8 cellular contexts compared by ENCODE assay signal in the genomic region with DNA sequence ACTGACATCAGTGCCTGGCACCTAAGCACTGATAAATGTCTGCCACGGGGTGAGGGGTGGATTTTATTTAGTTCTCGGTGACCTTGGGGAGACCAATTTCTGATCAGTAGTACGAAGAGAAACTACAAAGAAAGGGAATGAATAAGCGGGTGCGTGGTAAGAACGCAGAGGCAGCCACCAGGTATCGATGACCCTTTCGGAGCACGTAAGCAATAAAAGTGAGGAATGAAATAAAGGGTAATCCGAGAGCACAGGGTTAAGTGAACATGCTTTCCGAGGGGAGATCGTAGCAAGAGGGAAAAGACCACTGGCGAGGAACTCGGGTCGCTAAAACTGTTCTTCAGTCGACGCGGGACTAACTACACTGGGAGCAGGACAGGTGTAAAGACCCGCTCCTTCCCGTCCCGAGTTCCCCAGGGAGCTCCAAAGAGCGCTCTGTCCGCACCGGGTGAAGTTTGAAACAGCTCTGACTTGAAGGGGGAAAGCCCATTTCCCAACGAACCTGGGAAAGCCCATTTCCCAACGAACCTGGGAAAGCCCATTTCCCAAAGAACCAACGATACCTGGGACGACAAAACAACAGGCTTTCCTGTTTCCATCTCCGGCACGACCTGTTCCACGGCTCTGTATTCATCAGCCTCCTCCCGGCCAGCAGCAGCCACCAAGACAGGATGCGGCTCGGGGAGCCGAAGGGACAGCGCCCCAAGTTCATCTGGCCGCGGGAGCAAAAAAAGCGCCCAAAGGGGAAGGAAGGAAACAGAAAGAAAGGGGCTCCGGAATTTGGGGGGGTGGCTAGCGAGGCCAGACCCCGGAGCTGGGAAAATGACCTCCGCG. TPM values are rescaled to one million over a fixed set of nuclear protein-coding genes. Genes with fewer than 3 reads are reported as not detected.
A peak's percentile ranks its signal among the peaks of the same experiment; 100 is the strongest.
DNase-seq lines count a peak whose midpoint lies in the region; ATAC-seq lines count a peak whose summit lies in the region.

No MANE protein-coding gene starts in this region.

- POLR2A ChIA-PET in activated CD4-positive, alpha-beta memory T cell treated with anti-CD3 and anti-CD28 coated beads for 36 hours (lab: Charles Lee) = interaction anchor here (1.9 kb wide), 1 partner anchor 143 kb away, joined by 6 read pairs; a partner anchor contains a TSS

- H3K9me3 Mint-ChIP-seq in T-helper 1 cell treated with Interleukin-12 subunit alpha and Interleukin-12 subunit beta and Interleukin-4 antibody, amounts not matched to agents 30 μg/mL and 1 μg/mL, for 36 hours = no peaks in the 10 kb centered on the region
- no peaks in the 10 kb centered on the region for H3K9me3 Mint-ChIP-seq in activated CD4-positive, alpha-beta memory T cell treated with anti-CD3 and anti-CD28 coated beads for 36 hours

- DNase-seq in T-helper 1 cell (no peak), glomerular visceral epithelial cell (ENCODE audit: extremely low spot score) (peak; percentile 35), posterior cingulate gyrus (peak in 7 of 10 donors; percentile 13 to 84 (median 30)), NCI-H526 treated with DMSO at 0.1 percent for 48 hours (lab: John Stamatoyannopoulos, UW) (no peak), T1000 (lab: John Stamatoyannopoulos, UW) (no peak)
- DNase-seq in activated CD4-positive, alpha-beta memory T cell treated with anti-CD3 and anti-CD28 coated beads for 36 hours = peak; percentile 27

- intact Hi-C loops in activated CD4-positive, alpha-beta memory T cell treated with anti-CD3 and anti-CD28 coated beads for 36 hours (cut with micrococcal nuclease) = no loop called here
- intact Hi-C loops in posterior cingulate gyrus (cut with DNase I) = loop anchor here (10.0 kb wide), 1 partner anchor 138 kb away; a partner anchor contains a TSS

- H3K27ac Mint-ChIP-seq in T-helper 1 cell treated with Interleukin-12 subunit alpha and Interleukin-12 subunit beta and Interleukin-4 antibody, amounts not matched to agents 30 μg/mL and 1 μg/mL, for 36 hours = no peak overlapping the region
- H3K27ac Mint-ChIP-seq in activated CD4-positive, alpha-beta memory T cell treated with anti-CD3 and anti-CD28 coated beads for 36 hours = no peak overlapping the region

- H3K36me3 Mint-ChIP-seq in T-helper 1 cell treated with Interleukin-12 subunit alpha and Interleukin-12 subunit beta and Interleukin-4 antibody, amounts not matched to agents 30 μg/mL and 1 μg/mL, for 36 hours (ENCODE audit: low read depth) = peaks cover 4% of the 10 kb centered on the region
- no peaks in the 10 kb centered on the region for H3K36me3 Mint-ChIP-seq in activated CD4-positive, alpha-beta memory T cell treated with anti-CD3 and anti-CD28 coated beads for 36 hours

- peaks cover 10% of the 10 kb centered on the region for H3K4me1 Mint-ChIP-seq in T-helper 1 cell treated with Interleukin-12 subunit alpha and Interleukin-12 subunit beta and Interleukin-4 antibody, amounts not matched to agents 30 μg/mL and 1 μg/mL, for 36 hours (ENCODE audit: low read depth)
- peaks cover 11% of the 10 kb centered on the region for H3K4me1 Mint-ChIP-seq in activated CD4-positive, alpha-beta memory T cell treated with anti-CD3 and anti-CD28 coated beads for 36 hours (ENCODE audit: low read depth)

- CTCF ChIA-PET in activated CD4-positive, alpha-beta memory T cell treated with anti-CD3 and anti-CD28 coated beads for 36 hours (lab: Charles Lee) = no interaction called here

- H3K4me3 Mint-ChIP-seq in T-helper 1 cell treated with Interleukin-12 subunit alpha and Interleukin-12 subunit beta and Interleukin-4 antibody, amounts not matched to agents 30 μg/mL and 1 μg/mL, for 36 hours = peak overlapping the region; percentile 85
- H3K4me3 Mint-ChIP-seq in activated CD4-positive, alpha-beta memory T cell treated with anti-CD3 and anti-CD28 coated beads for 36 hours = peak overlapping the region; percentile 72

- H3K27me3 Mint-ChIP-seq in T-helper 1 cell treated with Interleukin-12 subunit alpha and Interleukin-12 subunit beta and Interleukin-4 antibody, amounts not matched to agents 30 μg/mL and 1 μg/mL, for 36 hours (ENCODE audit: low read depth) = peaks cover 62% of the 10 kb centered on the region
- H3K27me3 Mint-ChIP-seq in activated CD4-positive, alpha-beta memory T cell treated with anti-CD3 and anti-CD28 coated beads for 36 hours = peaks cover 46% of the 10 kb centered on the region

- ATAC-seq in HG02981 (IDR thresholded peaks at IDR 0.05; ENCODE audit: unreplicated experiment) = peak; percentile 14

RNA-seq across cellular contexts. Expression of a gene that starts 1.0 kb away (rescaled TPM):
- under 1 TPM; 0.34 to 0.38 TPM for total RNA-seq in activated CD4-positive, alpha-beta memory T cell treated with anti-CD3 and anti-CD28 coated beads for 36 hours

Comparison
In these comparisons a context has a peak if more than half of its experiments do, and no peak if none do; other contexts are left out.
1. DNase-seq: peak in activated CD4-positive, alpha-beta memory T cell treated with anti-CD3 and anti-CD28 coated beads for 36 hours (single experiment), glomerular visceral epithelial cell (single experiment) and posterior cingulate gyrus (7 of 10); none in T-helper 1 cell (0 of 5), NCI-H526 treated with DMSO at 0.1 percent for 48 hours (single experiment) and T1000 (single experiment).